ENCODE assay signal across 1 cellular context in genomic region chr12:56267443-56268071, GRCh38.
TF ChIP-seq lines count a peak whose summit lies in the region.

No MANE protein-coding gene starts in this region.

TF ChIP-seq in K562, 482 proteins besides CTCF, POLR2A, EP300 and RAD21 (continued from another document and continues in another):
- TF ChIP-seq CBFA2T3 (IDR thresholded peaks at IDR 0.05) (no peak), HDAC3 (IDR thresholded peaks at IDR 0.05; ENCODE audit: borderline replicate concordance, partially characterized antibody) (no peak), ZNF584 (CRISPR knock-in tag; IDR thresholded peaks at IDR 0.05; ENCODE audit: low read depth) (no peak), OTX1 (CRISPR knock-in tag; IDR thresholded peaks at IDR 0.05) (0 out of 2 replicates have a peak, but pooled peaks have one; percentile 49), RHOXF2B (CRISPR knock-in tag; conservative IDR thresholded peaks at IDR 0.05) (no peak), ZNF174 (CRISPR knock-in tag; IDR thresholded peaks at IDR 0.05) (no peak), NCOA2 (IDR thresholded peaks at IDR 0.05; ENCODE audit: partially characterized antibody in 2 of 2) (no peak), NCOA1 (IDR thresholded peaks at IDR 0.05; ENCODE audit: low read depth) (peak; percentile 40; the same call in 1 of the 2 replicates), CAMTA2 (CRISPR knock-in tag; conservative IDR thresholded peaks at IDR 0.05) (no peak), LEF1 (IDR thresholded peaks at IDR 0.05) (no peak), ELF2 (CRISPR knock-in tag; IDR thresholded peaks at IDR 0.05) (no peak), PHF20 (IDR thresholded peaks at IDR 0.05; ENCODE audit: partially characterized antibody) (no peak), ZNF707 (CRISPR knock-in tag; conservative IDR thresholded peaks at IDR 0.05) (no peak), ZNF398 (CRISPR knock-in tag; IDR thresholded peaks at IDR 0.05) (no peak), BRD9 (IDR thresholded peaks at IDR 0.05; ENCODE audit: low read depth, partially characterized antibody) (no peak), HES1 (IDR thresholded peaks at IDR 0.05; ENCODE audit: low read depth) (no peak), PTRF (tag; IDR thresholded peaks at IDR 0.05) (0 out of 2 replicates have a peak, but pooled peaks have one; percentile 2), ZKSCAN3 (CRISPR knock-in tag; IDR thresholded peaks at IDR 0.05) (no peak), NFATC3 (IDR thresholded peaks at IDR 0.05) (no peak), JUN (IDR thresholded peaks at IDR 0.05; ENCODE audit: borderline replicate concordance, low read depth, low read length) (no peak), JUN (CRISPR knock-in tag; IDR thresholded peaks at IDR 0.05; ENCODE audit: borderline replicate concordance) (no peak), ZNF740 (CRISPR knock-in tag; IDR thresholded peaks at IDR 0.05) (no peak), ZNF740 (tag; IDR thresholded peaks at IDR 0.05) (no peak), SRSF9 (IDR thresholded peaks at IDR 0.05; ENCODE audit: borderline replicate concordance, low read depth, low read length) (no peak), RERE (CRISPR knock-in tag; IDR thresholded peaks at IDR 0.05; ENCODE audit: borderline replicate concordance) (no peak), ZNF583 (CRISPR knock-in tag; IDR thresholded peaks at IDR 0.05) (no peak), RNF219 (CRISPR knock-in tag; IDR thresholded peaks at IDR 0.05) (no peak), HMG20B (CRISPR knock-in tag; IDR thresholded peaks at IDR 0.05) (no peak), MCM2 (IDR thresholded peaks at IDR 0.05; ENCODE audit: low read depth) (no peak), CBX5 (IDR thresholded peaks at IDR 0.05; ENCODE audit: borderline replicate concordance, low read depth) (no peak), ZNF280A (IDR thresholded peaks at IDR 0.05; ENCODE audit: low read depth, partially characterized antibody) (no peak), TEAD4 (IDR thresholded peaks at IDR 0.05; ENCODE audit: low read length) (no peak), TEAD4 (CRISPR knock-in tag; IDR thresholded peaks at IDR 0.05; ENCODE audit: borderline replicate concordance) (no peak), RBM17 (IDR thresholded peaks at IDR 0.05; ENCODE audit: borderline replicate concordance, low read depth, low read length) (no peak), UBTF (IDR thresholded peaks at IDR 0.05; ENCODE audit: borderline replicate concordance in 1 of 2, low read depth in 2 of 2, low read length in 2 of 2) (no peak), BCOR (IDR thresholded peaks at IDR 0.05) (no peak), ZNF75A (CRISPR knock-in tag; IDR thresholded peaks at IDR 0.05) (no peak), TFE3 (CRISPR knock-in tag; IDR thresholded peaks at IDR 0.05) (peak; percentile 20; the same call in 1 of the 2 replicates), DLX4 (CRISPR knock-in tag; IDR thresholded peaks at IDR 0.05) (no peak), ATF2 (CRISPR knock-in tag; IDR thresholded peaks at IDR 0.05) (no peak), TEAD1 (CRISPR knock-in tag; IDR thresholded peaks at IDR 0.05) (no peak), CREB5 (CRISPR knock-in tag; IDR thresholded peaks at IDR 0.05) (no peak)
